In genomic region chrX:53125506-53125905, GRCh38 we compare ENCODE assay signal across 22 cellular contexts.
"Had no signal": no experiment of that assay in that cellular context is flagged by ENCODE, and none has a peak within 500 bp of the region (broad histone marks: within the 10 kb centered on the region; RNA-seq: fewer than 3 reads in every experiment).

No MANE protein-coding gene starts in this region.

- H3K4me1 ChIP-seq: adrenal gland, gastroesophageal sphincter, neural progenitor cell, prostate gland, right atrium auricular region had no signal

- H3K36me3 ChIP-seq: adrenal gland, cardiac muscle cell, gastroesophageal sphincter, neural progenitor cell, prostate gland, right atrium auricular region, tibial artery had no signal

- H3K4me2 ChIP-seq: neural progenitor cell had no signal

- H3K4me1 Mint-ChIP-seq: neural progenitor cell had no signal

- H3K4me3 ChIP-seq: adrenal gland, cardiac muscle cell, gastroesophageal sphincter, lung, neural progenitor cell, prostate gland, right atrium auricular region, tibial artery had no signal

- H2AFZ ChIP-seq: neural progenitor cell had no signal

- ATAC-seq: activated CD8-positive, alpha-beta T cell treated with anti-CD3 and anti-CD28 coated beads, Interleukin-2, amount 10 ng/mL, durations not matched to agents 7 days and 5 days; activated naive CD4-positive, alpha-beta T cell treated with anti-CD3 and anti-CD28 coated beads, Interleukin-2, amount 50 U/mL, for 72 hours; activated T-helper 17 cell treated with anti-CD3 and anti-CD28 coated beads, Interleukin-2, amount 50 U/mL, for 72 hours; gastroesophageal sphincter; left lobe of liver; naive thymus-derived CD4-positive, alpha-beta T cell; stimulated activated naive CD8-positive, alpha-beta T cell treated with anti-CD3 and anti-CD28 coated beads, Interleukin-15, amount 100 ng/mL, for 72 hours had no signal

- DNase-seq: activated CD4-positive, alpha-beta T cell treated with anti-CD3 and anti-CD28 coated beads for 1 hour; activated CD4-positive, alpha-beta T cell treated with anti-CD3 and anti-CD28 coated beads, Interleukin-2, amount 50 U/mL, for 1 hour; activated CD8-positive, alpha-beta T cell treated with anti-CD3 and anti-CD28 coated beads, Interleukin-2, amount 10 ng/mL, durations not matched to agents 7 days and 5 days; adrenal gland; effector CD4-positive, alpha-beta T cell; head of caudate nucleus; naive thymus-derived CD4-positive, alpha-beta T cell; stimulated activated CD4-positive, alpha-beta T cell treated with anti-CD3 and anti-CD28 coated beads, Interleukin-1b, Interleukin-23, amount 100 ng/mL, for 48 hours; stimulated activated naive CD8-positive, alpha-beta T cell treated with anti-CD3 and anti-CD28 coated beads, Interleukin-15, amount 100 ng/mL, for 72 hours; T-helper 1 cell; T-helper 9 cell; tibial artery had no signal

- H3K27ac ChIP-seq: adrenal gland, cardiac muscle cell, gastroesophageal sphincter, neural progenitor cell, prostate gland, right atrium auricular region, tibial artery had no signal

- H3K27me3 Mint-ChIP-seq: activated T-helper 17 cell treated with anti-CD3 and anti-CD28 coated beads, Interleukin-2, amount 50 U/mL, for 72 hours; dendritic cell treated with granulocyte-macrophage colony-stimulating factor and Interleukin-4, amounts not matched to agents 40 ng/mL and 50 ng/mL, for 4 days; naive thymus-derived CD4-positive, alpha-beta T cell; stimulated activated naive CD8-positive, alpha-beta T cell treated with anti-CD3 and anti-CD28 coated beads, Interleukin-15, amount 100 ng/mL, for 72 hours had no signal

- H3K27me3 ChIP-seq: adrenal gland, cardiac muscle cell, gastroesophageal sphincter, neural progenitor cell, right atrium auricular region, tibial artery had no signal

- H3K4me3 Mint-ChIP-seq: activated CD8-positive, alpha-beta T cell treated with anti-CD3 and anti-CD28 coated beads, Interleukin-2, amount 10 ng/mL, durations not matched to agents 7 days and 5 days; activated T-helper 17 cell treated with anti-CD3 and anti-CD28 coated beads, Interleukin-2, amount 50 U/mL, for 72 hours; dendritic cell treated with granulocyte-macrophage colony-stimulating factor and Interleukin-4, amounts not matched to agents 40 ng/mL and 50 ng/mL, for 4 days; neural progenitor cell; stimulated activated naive CD8-positive, alpha-beta T cell treated with anti-CD3 and anti-CD28 coated beads, Interleukin-15, amount 100 ng/mL, for 72 hours had no signal

- H3K9me3 ChIP-seq: adrenal gland, gastroesophageal sphincter, prostate gland had no signal

- H3K36me3 Mint-ChIP-seq: activated naive CD4-positive, alpha-beta T cell treated with anti-CD3 and anti-CD28 coated beads, Interleukin-2, amount 50 U/mL, for 72 hours had no signal

- H3K9me3 Mint-ChIP-seq: activated naive CD4-positive, alpha-beta T cell treated with anti-CD3 and anti-CD28 coated beads, Interleukin-2, amount 50 U/mL, for 72 hours; activated T-helper 17 cell treated with anti-CD3 and anti-CD28 coated beads, Interleukin-2, amount 50 U/mL, for 72 hours; dendritic cell treated with granulocyte-macrophage colony-stimulating factor and Interleukin-4, amounts not matched to agents 40 ng/mL and 50 ng/mL, for 4 days had no signal

- H3K27ac Mint-ChIP-seq: activated CD8-positive, alpha-beta T cell treated with anti-CD3 and anti-CD28 coated beads, Interleukin-2, amount 10 ng/mL, durations not matched to agents 7 days and 5 days; activated T-helper 17 cell treated with anti-CD3 and anti-CD28 coated beads, Interleukin-2, amount 50 U/mL, for 72 hours; dendritic cell treated with granulocyte-macrophage colony-stimulating factor and Interleukin-4, amounts not matched to agents 40 ng/mL and 50 ng/mL, for 4 days; neural progenitor cell; stimulated activated naive CD8-positive, alpha-beta T cell treated with anti-CD3 and anti-CD28 coated beads, Interleukin-15, amount 100 ng/mL, for 72 hours had no signal
